12 cellular contexts compared by ENCODE assay signal in genomic region chr11:66015094-66015881, GRCh38. TPM values are rescaled to one million over a fixed set of nuclear protein-coding genes. Genes with fewer than 3 reads are reported as not detected.
DNase-seq lines count a peak whose midpoint lies in the region; ATAC-seq, FAIRE-seq and TF ChIP-seq lines count a peak whose summit lies in the region.
"Had no signal": no experiment of that assay in that cellular context is flagged by ENCODE, and none has a peak within 500 bp of the region (broad histone marks: within the 10 kb centered on the region; RNA-seq: fewer than 3 reads in every experiment).

No MANE protein-coding gene starts in this region.

- DNase-seq in HFFc6 (peak; percentile 39), adipocyte (ENCODE audit: low read depth) (peak; percentile 54), left ventricle myocardium inferior (peak; percentile 32), urothelium cell line (ENCODE audit: low spot score) (peak; percentile 57), Kasumi-1 (lab: John Stamatoyannopoulos, UW) (no peak), dorsolateral prefrontal cortex (no peak)
- DNase-seq: activated B cell treated with CpG ODN at 0.5 μM for 24 hours, activated gamma-delta T cell, left colon, OCI-M1 had no signal

- H3K9ac ChIP-seq in adipocyte (ENCODE audit: low read length): no peak overlapping the region

- H3K27ac ChIP-seq in left ventricle myocardium inferior (replicated peaks) (peak overlapping the region; percentile 56), dorsolateral prefrontal cortex (no peak overlapping the region)
- H3K27ac ChIP-seq: vagina had no signal

- ATAC-seq in HG02852 (IDR thresholded peaks at IDR 0.05; ENCODE audit: unreplicated experiment): no peak
- ATAC-seq: left colon had no signal

- no peaks in the 10 kb centered on the region for H3K9me3 Mint-ChIP-seq in HFFc6
- H3K9me3 Mint-ChIP-seq: activated B cell treated with CpG ODN at 0.5 μM for 24 hours had no signal

- intact Hi-C loops in left ventricle myocardium inferior (cut with micrococcal nuclease) (no loop called here), dorsolateral prefrontal cortex (cut with DNase I) (no loop called here)

- H3K4me3 ChIP-seq in adipocyte (ENCODE audit: low read length) (no peak overlapping the region), left ventricle myocardium inferior (no peak overlapping the region), dorsolateral prefrontal cortex (no peak overlapping the region)
- H3K4me3 ChIP-seq: vagina had no signal

- no peaks in the 10 kb centered on the region for H3K36me3 Mint-ChIP-seq in HFFc6 (ENCODE audit: low read depth)

- H3K27me3 ChIP-seq in adipocyte (replicated peaks; ENCODE audit: control insufficient read depth, insufficient read depth, low read length): peaks cover 4% of the 10 kb centered on the region
- peaks cover 30% of the 10 kb centered on the region for H3K27me3 ChIP-seq in left ventricle myocardium inferior (ENCODE audit: low read depth)
- peaks cover 0 to 26% (median 14%) of the 10 kb centered on the region in 45 donors for H3K27me3 ChIP-seq in dorsolateral prefrontal cortex
- H3K27me3 ChIP-seq: vagina had no signal

- H3K27me3 Mint-ChIP-seq in HFFc6 (ENCODE audit: insufficient read depth): no peaks in the 10 kb centered on the region; the same call in 1 of the 2 replicates

- H3K27ac Mint-ChIP-seq in HFFc6: peak overlapping the region; percentile 74
- H3K27ac Mint-ChIP-seq: activated B cell treated with CpG ODN at 0.5 μM for 24 hours had no signal

- TF ChIP-seq CTCF in HFFc6 (IDR thresholded peaks at IDR 0.05) (no peak), left ventricle myocardium inferior (IDR thresholded peaks at IDR 0.05; ENCODE audit: borderline replicate concordance) (no peak), dorsolateral prefrontal cortex (IDR thresholded peaks at IDR 0.05 in 54 of 56, conservative IDR thresholded peaks at IDR 0.05 in 2 of 56; ENCODE audit: low read depth in 1 of 56, partially characterized antibody in 56 of 56) (no peak)

- no peak overlapping the region; the same call in 1 of the 2 replicates for H3K4me3 Mint-ChIP-seq in HFFc6
- H3K4me3 Mint-ChIP-seq: activated B cell treated with CpG ODN at 0.5 μM for 24 hours had no signal

- H3K36me3 ChIP-seq in adipocyte (ENCODE audit: control insufficient read depth, insufficient read depth, low read length, severe bottlenecking) (no peaks in the 10 kb centered on the region), left ventricle myocardium inferior (no peaks in the 10 kb centered on the region)
- H3K36me3 ChIP-seq: vagina had no signal

- peak; percentile 9 for FAIRE-seq in urothelium cell line (lab: Jason Lieb, UNC)

- peaks cover 42% of the 10 kb centered on the region for H3K4me1 Mint-ChIP-seq in HFFc6 (ENCODE audit: low read depth)
- H3K4me1 Mint-ChIP-seq: activated B cell treated with CpG ODN at 0.5 μM for 24 hours had no signal

- H3K9me3 ChIP-seq in adipocyte (ENCODE audit: control insufficient read depth, low read length): no peaks in the 10 kb centered on the region
- no peaks in the 10 kb centered on the region for H3K9me3 ChIP-seq in left ventricle myocardium inferior (replicated peaks)
- H3K9me3 ChIP-seq: vagina had no signal

- H3K4me1 ChIP-seq in adipocyte (ENCODE audit: control insufficient read depth, insufficient read depth, low read length) (no peaks in the 10 kb centered on the region), left ventricle myocardium inferior (peaks cover 24% of the 10 kb centered on the region)

RNA-seq across cellular contexts. Expression of gene CST6, which starts 3.5 kb away (rescaled TPM):
- under 1 TPM in 2 of 6 experiments, not detected in 4; 0.33 to 0.83 TPM for total RNA-seq in HFFc6 (2021; fragmentation: NEBNext Ultra II Directional; extraction: Animal tissue kit (Norgen Biotek cat#: 25700))
- total RNA-seq in left ventricle myocardium inferior: not detected
- total RNA-seq in dorsolateral prefrontal cortex: under 1 TPM in 6 of 120 experiments, not detected in 114; 0.64 to 0.85 (median 0.71) TPM
- total RNA-seq: activated B cell treated with CpG ODN at 0.5 μM for 24 hours, left colon had no signal

RNA-seq across cellular contexts. Expression of gene CATSPER1, which starts 11.0 kb away (rescaled TPM):
- 1 to 10 TPM; 2.1 to 3.8 (median 2.7) TPM for total RNA-seq in HFFc6 (2021; fragmentation: NEBNext Ultra II Directional; extraction: Animal tissue kit (Norgen Biotek cat#: 25700))
- total RNA-seq in left ventricle myocardium inferior: not detected
- 1 to 10 TPM in 2 of 120 experiments, under 1 TPM in 20, not detected in 98; 0.16 to 1.2 (median 0.36) TPM for total RNA-seq in dorsolateral prefrontal cortex
- total RNA-seq: activated B cell treated with CpG ODN at 0.5 μM for 24 hours, vagina had no signal

RNA-seq across cellular contexts. Expression of gene BANF1, which starts 13.0 kb away (rescaled TPM):
- 100 to 1,000 TPM; 257 to 337 (median 300) TPM for total RNA-seq in HFFc6 (2021; fragmentation: NEBNext Ultra II Directional; extraction: Animal tissue kit (Norgen Biotek cat#: 25700))
- total RNA-seq in left ventricle myocardium inferior (215 TPM), dorsolateral prefrontal cortex (100 to 1,000 TPM in 116 of 120 experiments, 10 to 100 TPM in 4; 89.7 to 186 (median 129) TPM)

RNA-seq across cellular contexts. Expression of gene EIF1AD, which starts 13.3 kb away (rescaled TPM):
- total RNA-seq in HFFc6 (2021; fragmentation: NEBNext Ultra II Directional; extraction: Animal tissue kit (Norgen Biotek cat#: 25700)): 10 to 100 TPM; 28.6 to 36.8 (median 31.7) TPM
- total RNA-seq in left ventricle myocardium inferior (19.7 TPM), dorsolateral prefrontal cortex (10 to 100 TPM; 25.8 to 57.5 (median 36.4) TPM)

RNA-seq across cellular contexts. Expression of gene GAL3ST3, which starts 33.7 kb away (rescaled TPM):
- under 1 TPM in 1 of 6 experiments, not detected in 5; 0.14 TPM for total RNA-seq in HFFc6 (2021; fragmentation: NEBNext Ultra II Directional; extraction: Animal tissue kit (Norgen Biotek cat#: 25700))
- total RNA-seq in left ventricle myocardium inferior: 1.3 TPM
- total RNA-seq in dorsolateral prefrontal cortex: 10 to 100 TPM in 73 of 120 experiments, 1 to 10 TPM in 47; 3.8 to 17.5 (median 10.5) TPM
- total RNA-seq: activated B cell treated with CpG ODN at 0.5 μM for 24 hours, left colon, vagina had no signal

Comparison
In these comparisons a context has a peak if more than half of its experiments do, and no peak if none do; other contexts are left out.
1. DNase-seq: peak in HFFc6 (single experiment), adipocyte (single experiment), left ventricle myocardium inferior (single experiment) and urothelium cell line (single experiment); none in Kasumi-1 (0 of 2) and dorsolateral prefrontal cortex (0 of 10).